In genomic region chr7:99499356-99499712, GRCh38 we compare ENCODE assay signal across 6 cellular contexts. TPM values are rescaled to one million over a fixed set of nuclear protein-coding genes. Genes with fewer than 3 reads are reported as not detected.
DNase-seq lines count a peak whose midpoint lies in the region; ATAC-seq, FAIRE-seq and TF ChIP-seq lines count a peak whose summit lies in the region.

No MANE protein-coding gene starts in this region.

- POLR2A ChIA-PET in WTC11 (lab: Charles Lee), result no interaction called here
- POLR2A ChIA-PET in HepG2 (lab: Yijun Ruan, JAX), result interaction anchor here (0.7 to 4.5 kb wide), 12 partner anchors 10 to 477 kb away, joined by 3 to 31 read pairs (median 6); partner anchors contain the start of genes ATP5MF, AZGP1, BUD31 and FAM200A

- no peak for TF ChIP-seq EP300 in HepG2 (IDR thresholded peaks at IDR 0.05; ENCODE audit: low read depth in 2 of 2, low read length in 2 of 2)
- TF ChIP-seq EP300 in HepG2 (CRISPR knock-in tag; IDR thresholded peaks at IDR 0.05; ENCODE audit: borderline replicate concordance), result no peak

- WGBS in HepG2 (ENCODE audit: low lambda C conversion rate), result 0% methylated on average over 14 of the region's 14 CpGs

- peaks cover 40% of the 10 kb centered on the region for H3K79me2 ChIP-seq in HepG2 (ENCODE audit: insufficient read depth, low read length)

- peak overlapping the region; percentile 85 for H3K9ac ChIP-seq in HepG2 (ENCODE audit: insufficient read depth, low read depth, low read length)

- H3K27me3 ChIP-seq in HepG2 (ENCODE audit: control insufficient read depth in 1 of 2, insufficient read depth in 2 of 2, low read length in 2 of 2), result no peaks in the 10 kb centered on the region; a peak in 1 of 5 replicates

- intact Hi-C loops in HepG2 (cut with micrococcal nuclease; ENCODE audit: unreplicated experiment), result no loop called here

- H3K27ac ChIP-seq in HepG2 (ENCODE audit: extremely low read length, insufficient read depth, low read length), result peak overlapping the region; percentile 85

- no peak for TF ChIP-seq POLR2A in HepG2 (IDR thresholded peaks at IDR 0.05; ENCODE audit: insufficient read depth in 1 of 2, low read depth in 2 of 2, low read length in 2 of 2)

- H3K36me3 Mint-ChIP-seq in activated T-cell treated with anti-CD3 and anti-CD28 coated beads, Interleukin-2, amount 50 U/mL, for 4 hours (ENCODE audit: insufficient read depth), result peaks cover 15% of the 10 kb centered on the region
- peaks cover 28% of the 10 kb centered on the region for H3K36me3 Mint-ChIP-seq in WTC11

- H3K4me1 Mint-ChIP-seq in activated T-cell treated with anti-CD3 and anti-CD28 coated beads, Interleukin-2, amount 50 U/mL, for 4 hours (ENCODE audit: low read depth), result peaks cover 22% of the 10 kb centered on the region
- peaks cover 15% of the 10 kb centered on the region for H3K4me1 Mint-ChIP-seq in WTC11

- TF ChIP-seq CTCF in WTC11 (IDR thresholded peaks at IDR 0.05), result no peak
- no peak for TF ChIP-seq CTCF in HepG2 (CRISPR knock-in tag; IDR thresholded peaks at IDR 0.05)

- BruUV-seq in HepG2 (replicated peaks; lab: Mats Ljungman, UMichigan), result no TSS peak

- CTCF ChIA-PET in WTC11 (lab: Charles Lee) (interaction anchor here (1.0 kb wide), 2 partner anchors 40 to 117 kb away, joined by 3 read pairs; no protein-coding TSS in a partner anchor), HepG2 (lab: Yijun Ruan, JAX; ENCODE audit: low intra/inter-chr PET ratio, low total read pairs) (no interaction called here)

- no peak for FAIRE-seq in HepG2 (lab: Jason Lieb, UNC)

- H3K27ac Mint-ChIP-seq in WTC11, result peak overlapping the region; percentile 100

- peaks cover 21% of the 10 kb centered on the region for H3K4me1 ChIP-seq in HepG2 (ENCODE audit: insufficient read depth, low read length)

- H3K27me3 Mint-ChIP-seq in activated T-cell treated with anti-CD3 and anti-CD28 coated beads, Interleukin-2, amount 50 U/mL, for 4 hours (ENCODE audit: low read depth), result no peaks in the 10 kb centered on the region
- no peaks in the 10 kb centered on the region for H3K27me3 Mint-ChIP-seq in WTC11 (ENCODE audit: low read depth)

- no peak overlapping the region for H2AFZ ChIP-seq in HepG2 (ENCODE audit: low read length)

- ATAC-seq in activated T-cell treated with anti-CD3 and anti-CD28 coated beads, Interleukin-2, amount 50 U/mL, for 4 hours, result peak; percentile 35 to 48
- ATAC-seq in WTC11 (no peak), HepG2 (peak; percentile 2; the same call in 2 of the 3 replicates)

- peaks cover 17% of the 10 kb centered on the region for H4K20me1 ChIP-seq in HepG2 (ENCODE audit: insufficient read depth, low read length)

- peaks cover 2 to 10% of the 10 kb centered on the region in 2 experiments; a peak in 4 of 5 replicates for H3K36me3 ChIP-seq in HepG2 (replicated peaks in 1 of 2; ENCODE audit: control insufficient read depth in 1 of 2, insufficient read depth in 2 of 2, low read length in 2 of 2)

- no peaks in the 10 kb centered on the region for H3K9me3 ChIP-seq in HepG2 (ENCODE audit: low read length)

- H3K4me3 Mint-ChIP-seq in activated T-cell treated with anti-CD3 and anti-CD28 coated beads, Interleukin-2, amount 50 U/mL, for 4 hours, result peak overlapping the region; percentile 94
- H3K4me3 Mint-ChIP-seq in WTC11, result peak overlapping the region; percentile 99

- in situ Hi-C loops in HepG2 (cut with HindIII; ENCODE audit: extremely low pct_ligation_motif_present, low pct_unique_long_range_greater_than_20kb), result no loop called here

- DNase-seq in activated T-cell treated with anti-CD3 and anti-CD28 coated beads, Interleukin-2, amount 50 U/mL, for 4 hours, result no peak
- no peak for DNase-seq in activated T-cell treated with anti-CD3 and anti-CD28 coated beads, Interleukin-2, amount 50 U/mL, for 48 hours
- DNase-seq in WTC11 (ENCODE audit: low spot score) (no peak), HepG2 (ENCODE audit: low spot score) (no peak), ecto neural progenitor cell (ENCODE audit: low spot score) (no peak), NCI-H226 (no peak)

- H3K4me3 ChIP-seq in HepG2 (replicated peaks in 1 of 3; ENCODE audit: insufficient read depth in 1 of 3, low read depth in 2 of 3, low read length in 3 of 3), result peak overlapping the region; percentile 75 to 99 (median 98)

- TF ChIP-seq RAD21 in HepG2 (CRISPR knock-in tag; IDR thresholded peaks at IDR 0.05), result no peak

- peaks cover under 1% of the 10 kb centered on the region for H3K9me3 Mint-ChIP-seq in activated T-cell treated with anti-CD3 and anti-CD28 coated beads, Interleukin-2, amount 50 U/mL, for 4 hours
- peaks cover 11% of the 10 kb centered on the region for H3K9me3 Mint-ChIP-seq in WTC11

- H3K4me2 ChIP-seq in HepG2 (ENCODE audit: low read depth, low read length), result peak overlapping the region; percentile 90

RNA-seq across cellular contexts. Expression of gene ZNF394, which starts 0.7 kb away (rescaled TPM):
- total RNA-seq in activated T-cell treated with anti-CD3 and anti-CD28 coated beads, Interleukin-2, amount 50 U/mL, for 4 hours, result 10 to 100 TPM; 32.0 to 38.1 (median 34.8) TPM
- total RNA-seq in WTC11 (2021) (23.0 to 24.0 TPM (median 23.1 TPM) in 3 replicates), HepG2 (2016; rRNA removed; fragmentation: Illumina TruSeq; extraction: Trizol) (18.7 and 19.6 TPM in 2 replicates)
- 14.4 and 15.6 TPM in 2 replicates for total RNA-seq in HepG2 (2016; cell fraction: cytosol; rRNA removed; fragmentation: Illumina TruSeq; extraction: Trizol; ENCODE audit: low read depth)
- total RNA-seq in HepG2 (2016; cell fraction: insoluble cytoplasmic fraction; rRNA removed; fragmentation: Illumina TruSeq; extraction: Trizol), result 17.1 and 18.1 TPM in 2 replicates
- 18.0 and 18.1 TPM in 2 replicates for total RNA-seq in HepG2 (2016; cell fraction: membrane; rRNA removed; fragmentation: Illumina TruSeq; extraction: Trizol)
- 12.9 and 15.2 TPM in 2 replicates for total RNA-seq in HepG2 (2016; cell fraction: nucleus; rRNA removed; fragmentation: Illumina TruSeq; extraction: Trizol)
- 7.8 and 8.6 TPM in 2 replicates for polyA plus RNA-seq in HepG2 (2011; rRNA removed)
- 6.9 and 7.2 TPM in 2 replicates for polyA plus RNA-seq in HepG2 (2011; cell fraction: cytosol; rRNA removed)
- polyA plus RNA-seq in HepG2 (2011; cell fraction: nucleus; rRNA removed), result 9.1 and 13.1 TPM in 2 replicates
- polyA plus RNA-seq in HepG2 (2012), result 7.0 and 7.3 TPM in 2 replicates
- polyA plus RNA-seq in HepG2 (2016; cell fraction: cytosol; fragmentation: Illumina TruSeq; extraction: Trizol; ENCODE audit: low read depth), result 2.2 and 2.9 TPM in 2 replicates
- 12.0 and 13.7 TPM in 2 replicates for polyA plus RNA-seq in HepG2 (2016; cell fraction: insoluble cytoplasmic fraction; fragmentation: Illumina TruSeq; extraction: Trizol; ENCODE audit: low read depth)
- polyA plus RNA-seq in HepG2 (2016; cell fraction: membrane; fragmentation: Illumina TruSeq; extraction: Trizol; ENCODE audit: low read depth), result 4.1 and 4.3 TPM in 2 replicates
- polyA plus RNA-seq in HepG2 (2016; cell fraction: nucleus; fragmentation: Illumina TruSeq; extraction: Trizol; ENCODE audit: insufficient read depth, low read depth), result 20.5 and 23.9 TPM in 2 replicates
- polyA minus RNA-seq in HepG2 (2011; rRNA and poly(A)+ RNA removed; ENCODE audit: low replicate concordance), result 9.5 and 16.3 TPM in 2 replicates
- polyA minus RNA-seq in HepG2 (2011; cell fraction: cytosol; rRNA and poly(A)+ RNA removed), result 7.2 and 9.4 TPM in 2 replicates
- 20.2 and 23.1 TPM in 2 replicates for polyA minus RNA-seq in HepG2 (2011; cell fraction: nucleus; rRNA and poly(A)+ RNA removed)

RNA-seq across cellular contexts. Expression of gene ZKSCAN5, which starts 5.1 kb away (rescaled TPM):
- total RNA-seq in activated T-cell treated with anti-CD3 and anti-CD28 coated beads, Interleukin-2, amount 50 U/mL, for 4 hours, result 1 to 10 TPM; 4.9 to 6.4 (median 6.3) TPM
- total RNA-seq in WTC11 (2021), result 14.5 to 15.7 TPM (median 15.5 TPM) in 3 replicates
- 11.7 and 14.4 TPM in 2 replicates for total RNA-seq in HepG2 (2016; rRNA removed; fragmentation: Illumina TruSeq; extraction: Trizol)
- total RNA-seq in HepG2 (2016; cell fraction: cytosol; rRNA removed; fragmentation: Illumina TruSeq; extraction: Trizol; ENCODE audit: low read depth), result 2.1 and 2.3 TPM in 2 replicates
- total RNA-seq in HepG2 (2016; cell fraction: insoluble cytoplasmic fraction; rRNA removed; fragmentation: Illumina TruSeq; extraction: Trizol), result 11.7 and 14.5 TPM in 2 replicates
- total RNA-seq in HepG2 (2016; cell fraction: membrane; rRNA removed; fragmentation: Illumina TruSeq; extraction: Trizol), result 7.0 and 7.8 TPM in 2 replicates
- total RNA-seq in HepG2 (2016; cell fraction: nucleus; rRNA removed; fragmentation: Illumina TruSeq; extraction: Trizol), result 7.9 and 10.0 TPM in 2 replicates
- polyA plus RNA-seq in HepG2 (2011; rRNA removed), result 5.2 and 5.5 TPM in 2 replicates
- 3.4 and 4.6 TPM in 2 replicates for polyA plus RNA-seq in HepG2 (2011; cell fraction: cytosol; rRNA removed)
- polyA plus RNA-seq in HepG2 (2011; cell fraction: nucleus; rRNA removed), result 4.1 and 5.2 TPM in 2 replicates
- 5.5 and 5.7 TPM in 2 replicates for polyA plus RNA-seq in HepG2 (2012)
- 1.1 TPM in 2 replicates for polyA plus RNA-seq in HepG2 (2016; cell fraction: cytosol; fragmentation: Illumina TruSeq; extraction: Trizol; ENCODE audit: low read depth)
- 11.4 and 12.4 TPM in 2 replicates for polyA plus RNA-seq in HepG2 (2016; cell fraction: insoluble cytoplasmic fraction; fragmentation: Illumina TruSeq; extraction: Trizol; ENCODE audit: low read depth)
- polyA plus RNA-seq in HepG2 (2016; cell fraction: membrane; fragmentation: Illumina TruSeq; extraction: Trizol; ENCODE audit: low read depth), result 3.6 and 3.8 TPM in 2 replicates
- polyA plus RNA-seq in HepG2 (2016; cell fraction: nucleus; fragmentation: Illumina TruSeq; extraction: Trizol; ENCODE audit: insufficient read depth, low read depth), result 12.5 and 12.6 TPM in 2 replicates
- polyA minus RNA-seq in HepG2 (2011; rRNA and poly(A)+ RNA removed; ENCODE audit: low replicate concordance), result 10.3 and 16.0 TPM in 2 replicates
- polyA minus RNA-seq in HepG2 (2011; cell fraction: cytosol; rRNA and poly(A)+ RNA removed), result 6.9 and 7.2 TPM in 2 replicates
- 13.4 and 16.0 TPM in 2 replicates for polyA minus RNA-seq in HepG2 (2011; cell fraction: nucleus; rRNA and poly(A)+ RNA removed)

RNA-seq across cellular contexts. Expression of gene ZNF789, which starts 26.6 kb away (rescaled TPM):
- total RNA-seq in activated T-cell treated with anti-CD3 and anti-CD28 coated beads, Interleukin-2, amount 50 U/mL, for 4 hours, result 1 to 10 TPM; 5.4 to 9.4 (median 7.1) TPM
- total RNA-seq in WTC11 (2021) (11.7 to 14.0 TPM (median 12.8 TPM) in 3 replicates), HepG2 (2016; rRNA removed; fragmentation: Illumina TruSeq; extraction: Trizol) (15.3 and 19.8 TPM in 2 replicates)
- 3.7 and 4.4 TPM in 2 replicates for total RNA-seq in HepG2 (2016; cell fraction: cytosol; rRNA removed; fragmentation: Illumina TruSeq; extraction: Trizol; ENCODE audit: low read depth)
- total RNA-seq in HepG2 (2016; cell fraction: insoluble cytoplasmic fraction; rRNA removed; fragmentation: Illumina TruSeq; extraction: Trizol), result 15.1 and 21.5 TPM in 2 replicates
- total RNA-seq in HepG2 (2016; cell fraction: membrane; rRNA removed; fragmentation: Illumina TruSeq; extraction: Trizol), result 7.7 and 8.6 TPM in 2 replicates
- 26.7 and 33.3 TPM in 2 replicates for total RNA-seq in HepG2 (2016; cell fraction: nucleus; rRNA removed; fragmentation: Illumina TruSeq; extraction: Trizol)
- 23.6 and 25.1 TPM in 2 replicates for polyA plus RNA-seq in HepG2 (2011; rRNA removed)
- polyA plus RNA-seq in HepG2 (2011; cell fraction: cytosol; rRNA removed), result 5.3 and 6.0 TPM in 2 replicates
- 37.8 and 43.5 TPM in 2 replicates for polyA plus RNA-seq in HepG2 (2011; cell fraction: nucleus; rRNA removed)
- polyA plus RNA-seq in HepG2 (2012), result 14.1 and 19.0 TPM in 2 replicates
- polyA plus RNA-seq in HepG2 (2016; cell fraction: cytosol; fragmentation: Illumina TruSeq; extraction: Trizol; ENCODE audit: low read depth), result 1.8 and 2.2 TPM in 2 replicates
- 13.3 and 13.4 TPM in 2 replicates for polyA plus RNA-seq in HepG2 (2016; cell fraction: insoluble cytoplasmic fraction; fragmentation: Illumina TruSeq; extraction: Trizol; ENCODE audit: low read depth)
- 4.7 and 4.8 TPM in 2 replicates for polyA plus RNA-seq in HepG2 (2016; cell fraction: membrane; fragmentation: Illumina TruSeq; extraction: Trizol; ENCODE audit: low read depth)
- 98.8 and 103 TPM in 2 replicates for polyA plus RNA-seq in HepG2 (2016; cell fraction: nucleus; fragmentation: Illumina TruSeq; extraction: Trizol; ENCODE audit: insufficient read depth, low read depth)
- polyA minus RNA-seq in HepG2 (2011; rRNA and poly(A)+ RNA removed; ENCODE audit: low replicate concordance), result 12.0 and 13.0 TPM in 2 replicates
- polyA minus RNA-seq in HepG2 (2011; cell fraction: cytosol; rRNA and poly(A)+ RNA removed), result 3.8 and 4.5 TPM in 2 replicates
- polyA minus RNA-seq in HepG2 (2011; cell fraction: nucleus; rRNA and poly(A)+ RNA removed), result 35.5 and 38.5 TPM in 2 replicates

RNA-seq across cellular contexts. Expression of gene ATP5MF, which starts 33.4 kb away (rescaled TPM):
- total RNA-seq in activated T-cell treated with anti-CD3 and anti-CD28 coated beads, Interleukin-2, amount 50 U/mL, for 4 hours, result 100 to 1,000 TPM; 346 to 393 (median 391) TPM
- 454 to 480 TPM (median 463 TPM) in 3 replicates for total RNA-seq in WTC11 (2021)
- total RNA-seq in HepG2 (2016; rRNA removed; fragmentation: Illumina TruSeq; extraction: Trizol), result 763 and 795 TPM in 2 replicates
- 192 and 225 TPM in 2 replicates for total RNA-seq in HepG2 (2016; cell fraction: cytosol; rRNA removed; fragmentation: Illumina TruSeq; extraction: Trizol; ENCODE audit: low read depth)
- total RNA-seq in HepG2 (2016; cell fraction: insoluble cytoplasmic fraction; rRNA removed; fragmentation: Illumina TruSeq; extraction: Trizol), result 739 and 853 TPM in 2 replicates
- 219 and 221 TPM in 2 replicates for total RNA-seq in HepG2 (2016; cell fraction: membrane; rRNA removed; fragmentation: Illumina TruSeq; extraction: Trizol)
- total RNA-seq in HepG2 (2016; cell fraction: nucleus; rRNA removed; fragmentation: Illumina TruSeq; extraction: Trizol), result 218 and 231 TPM in 2 replicates
- polyA plus RNA-seq in HepG2 (2011; rRNA removed), result 499 and 597 TPM in 2 replicates
- 2,085 and 3,530 TPM in 2 replicates for polyA plus RNA-seq in HepG2 (2011; cell fraction: cytosol; rRNA removed)
- 244 and 284 TPM in 2 replicates for polyA plus RNA-seq in HepG2 (2011; cell fraction: nucleus; rRNA removed)
- polyA plus RNA-seq in HepG2 (2012), result 637 and 680 TPM in 2 replicates
- 248 and 262 TPM in 2 replicates for polyA plus RNA-seq in HepG2 (2016; cell fraction: cytosol; fragmentation: Illumina TruSeq; extraction: Trizol; ENCODE audit: low read depth)
- polyA plus RNA-seq in HepG2 (2016; cell fraction: insoluble cytoplasmic fraction; fragmentation: Illumina TruSeq; extraction: Trizol; ENCODE audit: low read depth), result 929 and 1,047 TPM in 2 replicates
- polyA plus RNA-seq in HepG2 (2016; cell fraction: membrane; fragmentation: Illumina TruSeq; extraction: Trizol; ENCODE audit: low read depth), result 251 and 271 TPM in 2 replicates
- polyA plus RNA-seq in HepG2 (2016; cell fraction: nucleus; fragmentation: Illumina TruSeq; extraction: Trizol; ENCODE audit: insufficient read depth, low read depth), result 503 and 520 TPM in 2 replicates
- 52.9 and 245 TPM in 2 replicates for polyA minus RNA-seq in HepG2 (2011; rRNA and poly(A)+ RNA removed; ENCODE audit: low replicate concordance)
- polyA minus RNA-seq in HepG2 (2011; cell fraction: cytosol; rRNA and poly(A)+ RNA removed), result 117 and 125 TPM in 2 replicates
- 49.1 and 56.3 TPM in 2 replicates for polyA minus RNA-seq in HepG2 (2011; cell fraction: nucleus; rRNA and poly(A)+ RNA removed)

RNA-seq across cellular contexts. Expression of gene FAM200A, which starts 52.6 kb away (rescaled TPM):
- total RNA-seq in activated T-cell treated with anti-CD3 and anti-CD28 coated beads, Interleukin-2, amount 50 U/mL, for 4 hours, result 1 to 10 TPM; 6.1 to 6.7 (median 6.6) TPM
- total RNA-seq in WTC11 (2021), result 5.9 to 7.2 TPM (median 6.6 TPM) in 3 replicates
- 6.3 and 10.4 TPM in 2 replicates for total RNA-seq in HepG2 (2016; rRNA removed; fragmentation: Illumina TruSeq; extraction: Trizol)
- 1.0 and 1.3 TPM in 2 replicates for total RNA-seq in HepG2 (2016; cell fraction: cytosol; rRNA removed; fragmentation: Illumina TruSeq; extraction: Trizol; ENCODE audit: low read depth)
- 6.0 and 8.6 TPM in 2 replicates for total RNA-seq in HepG2 (2016; cell fraction: insoluble cytoplasmic fraction; rRNA removed; fragmentation: Illumina TruSeq; extraction: Trizol)
- total RNA-seq in HepG2 (2016; cell fraction: membrane; rRNA removed; fragmentation: Illumina TruSeq; extraction: Trizol), result 3.2 and 3.9 TPM in 2 replicates
- 3.5 and 4.0 TPM in 2 replicates for total RNA-seq in HepG2 (2016; cell fraction: nucleus; rRNA removed; fragmentation: Illumina TruSeq; extraction: Trizol)
- 4.7 and 5.4 TPM in 2 replicates for polyA plus RNA-seq in HepG2 (2011; rRNA removed)
- polyA plus RNA-seq in HepG2 (2011; cell fraction: cytosol; rRNA removed), result 3.4 and 4.4 TPM in 2 replicates
- polyA plus RNA-seq in HepG2 (2011; cell fraction: nucleus; rRNA removed), result 0.87 and 1.9 TPM in 2 replicates
- polyA plus RNA-seq in HepG2 (2012), result 4.5 and 5.0 TPM in 2 replicates
- 0.53 and 0.85 TPM in 2 replicates for polyA plus RNA-seq in HepG2 (2016; cell fraction: cytosol; fragmentation: Illumina TruSeq; extraction: Trizol; ENCODE audit: low read depth)
- 8.3 and 10.1 TPM in 2 replicates for polyA plus RNA-seq in HepG2 (2016; cell fraction: insoluble cytoplasmic fraction; fragmentation: Illumina TruSeq; extraction: Trizol; ENCODE audit: low read depth)
- 1.4 and 1.9 TPM in 2 replicates for polyA plus RNA-seq in HepG2 (2016; cell fraction: membrane; fragmentation: Illumina TruSeq; extraction: Trizol; ENCODE audit: low read depth)
- 5.9 and 6.7 TPM in 2 replicates for polyA plus RNA-seq in HepG2 (2016; cell fraction: nucleus; fragmentation: Illumina TruSeq; extraction: Trizol; ENCODE audit: insufficient read depth, low read depth)
- 1.1 and 3.9 TPM in 2 replicates for polyA minus RNA-seq in HepG2 (2011; rRNA and poly(A)+ RNA removed; ENCODE audit: low replicate concordance)
- 2.8 and 3.8 TPM in 2 replicates for polyA minus RNA-seq in HepG2 (2011; cell fraction: cytosol; rRNA and poly(A)+ RNA removed)
- polyA minus RNA-seq in HepG2 (2011; cell fraction: nucleus; rRNA and poly(A)+ RNA removed), result 6.2 and 7.5 TPM in 2 replicates
